Comparison of ENCODE assay signal across 8 cellular contexts in genomic region chr9:130701059-130702022, GRCh38. TPM values are rescaled to one million over a fixed set of nuclear protein-coding genes. Genes with fewer than 3 reads are reported as not detected.
DNase-seq lines count a peak whose midpoint lies in the region; ATAC-seq, FAIRE-seq and TF ChIP-seq lines count a peak whose summit lies in the region.

No MANE protein-coding gene starts in this region.

- no peak for FAIRE-seq in A549 (lab: Jason Lieb, UNC)

- no peak for TF ChIP-seq EP300 in A549 (IDR thresholded peaks at IDR 0.05)

- peaks cover 70% of the 10 kb centered on the region for H3K36me3 ChIP-seq in effector memory CD4-positive, alpha-beta T cell (ENCODE audit: control insufficient read depth, insufficient read depth, low read length)

- TF ChIP-seq CTCF in A549 (IDR thresholded peaks at IDR 0.05) (peak; percentile 87), mesothelial cell of epicardium (IDR thresholded peaks at IDR 0.05; ENCODE audit: unreplicated experiment) (peak; percentile 92)

- no peak overlapping the region for H3K4me2 ChIP-seq in A549

- H3K27ac Mint-ChIP-seq in mesothelial cell of epicardium, result peak overlapping the region; percentile 39

- H3K9me3 ChIP-seq in A549, result no peaks in the 10 kb centered on the region
- H3K9me3 ChIP-seq in effector memory CD4-positive, alpha-beta T cell (ENCODE audit: control insufficient read depth, low read length), result no peaks in the 10 kb centered on the region

- DNase-seq in A549 (ENCODE audit: low read depth in 1 of 2, low spot score in 1 of 2) (peak; percentile 71 to 74), NCI-H510A (lab: John Stamatoyannopoulos, UW) (peak; percentile 51), mesothelial cell of epicardium (ENCODE audit: low spot score in 2 of 2, unreplicated experiment in 2 of 2) (peak; percentile 74 to 89)
- peak; percentile 27 to 55 for DNase-seq in activated CD8-positive, alpha-beta memory T cell treated with anti-CD3 and anti-CD28 coated beads for 1 hour (ENCODE audit: extremely low read depth in 1 of 2, low read depth in 1 of 2)
- peak; percentile 37 to 57 (median 40) for DNase-seq in effector memory CD4-positive, alpha-beta T cell
- DNase-seq in stimulated activated CD8-positive, alpha-beta memory T cell treated with anti-CD3 and anti-CD28 coated beads, Interleukin-4, amount 100 ng/mL, for 24 hours (ENCODE audit: low read depth), result peak; percentile 52

- peak; percentile 50 to 57; a peak in 4 of 5 replicates for TF ChIP-seq RAD21 in A549 (conservative IDR thresholded peaks at IDR 0.05 in 1 of 2, IDR thresholded peaks at IDR 0.05 in 1 of 2)

- H3K27me3 ChIP-seq in effector memory CD4-positive, alpha-beta T cell (replicated peaks; ENCODE audit: control insufficient read depth, insufficient read depth, low read length, poor library complexity, severe bottlenecking), result no peaks in the 10 kb centered on the region

- no peak overlapping the region for H3K27ac ChIP-seq in A549
- H3K27ac ChIP-seq in effector memory CD4-positive, alpha-beta T cell (ENCODE audit: insufficient read depth, low read length, poor library complexity, severe bottlenecking), result no peak overlapping the region

- CTCF ChIA-PET in A549 (lab: Yijun Ruan, JAX), result interaction anchor here (0.6 to 10.8 kb wide), 47 partner anchors 9 to 458 kb away, joined by 3 to 102 read pairs (median 5); partner anchors contain the start of gene EXOSC2

- peaks cover 19% of the 10 kb centered on the region for H3K4me1 Mint-ChIP-seq in mesothelial cell of epicardium

- TF ChIP-seq POLR2A in A549 (IDR thresholded peaks at IDR 0.05; ENCODE audit: low read length), result no peak

- H3K4me3 Mint-ChIP-seq in mesothelial cell of epicardium, result no peak overlapping the region

- no peak overlapping the region for H3K4me3 ChIP-seq in A549
- H3K4me3 ChIP-seq in effector memory CD4-positive, alpha-beta T cell (ENCODE audit: insufficient read depth, low read depth, low read length, poor library complexity, severe bottlenecking), result no peak overlapping the region

- ATAC-seq in A549 (peak; percentile 94 to 98), GM18907 (IDR thresholded peaks at IDR 0.05; ENCODE audit: unreplicated experiment) (peak; percentile 56), GM21619 (IDR thresholded peaks at IDR 0.05; ENCODE audit: unreplicated experiment) (no peak)

- no peaks in the 10 kb centered on the region for H3K27me3 Mint-ChIP-seq in mesothelial cell of epicardium (ENCODE audit: low read depth)

- no peaks in the 10 kb centered on the region for H3K9me3 Mint-ChIP-seq in mesothelial cell of epicardium

- 60% methylated on average over 12 of the region's 13 CpGs for WGBS in A549 (ENCODE audit: missing lambda C conversion rate)

- POLR2A ChIA-PET in A549 (lab: Yijun Ruan, JAX), result interaction anchor here (1.4 to 2.7 kb wide), 2 partner anchors 8 to 11 kb away, joined by 3 to 8 read pairs; partner anchors contain the start of gene EXOSC2

- peaks cover 43% of the 10 kb centered on the region for H3K36me3 Mint-ChIP-seq in mesothelial cell of epicardium

- no peaks in the 10 kb centered on the region for H3K4me1 ChIP-seq in A549
- no peaks in the 10 kb centered on the region for H3K4me1 ChIP-seq in effector memory CD4-positive, alpha-beta T cell (ENCODE audit: control insufficient read depth, insufficient read depth, low read length, poor library complexity, severe bottlenecking)

TF ChIP-seq in A549, 52 proteins besides CTCF, POLR2A, EP300 and RAD21:
- TF ChIP-seq SMC3 (IDR thresholded peaks at IDR 0.05) (peak; percentile 34; the same call in 1 of the 3 replicates), ELK1 (IDR thresholded peaks at IDR 0.05; ENCODE audit: low read depth, low read length) (no peak), KDM1A (IDR thresholded peaks at IDR 0.05; ENCODE audit: low read depth) (no peak), TFCP2L1 (CRISPR knock-in tag; IDR thresholded peaks at IDR 0.05) (0 out of 2 replicates have a peak, but pooled peaks have one; percentile 17)

RNA-seq across cellular contexts. Expression of gene EXOSC2, which starts 7.8 kb away (rescaled TPM):
- polyA plus RNA-seq in A549 (2011; rRNA removed) (76.1 and 96.8 TPM in 2 replicates), A549 (2017; fragmentation: RNase III; extraction: RNeasy Plus Mini Kit Qiagen cat#74134 plus additional on column Dnase treatment) (97.9 to 111 TPM (median 101 TPM) in 3 replicates)
- 59.6 and 61.4 TPM in 2 replicates for polyA plus RNA-seq in A549 (2012; cell fraction: cytosol; rRNA removed)
- polyA plus RNA-seq in A549 (2012; cell fraction: nucleus; rRNA removed), result 43.5 and 62.0 TPM in 2 replicates
- polyA minus RNA-seq in A549 (2011; rRNA and poly(A)+ RNA removed), result 45.1 and 62.3 TPM in 2 replicates
- 52.8 to 56.2 TPM (median 54.4 TPM) in 3 replicates for total RNA-seq in mesothelial cell of epicardium

RNA-seq across cellular contexts. Expression of gene PRDM12, which starts 36.9 kb away (rescaled TPM):
- polyA plus RNA-seq in A549 (2011; rRNA removed), result 0.09 and 0.17 TPM in 2 replicates
- 0.05 and 0.14 TPM in 2 replicates for polyA plus RNA-seq in A549 (2012; cell fraction: cytosol; rRNA removed)
- polyA plus RNA-seq in A549 (2012; cell fraction: nucleus; rRNA removed), result 0.10 and 0.17 TPM in 2 replicates
- polyA plus RNA-seq in A549 (2017; fragmentation: RNase III; extraction: RNeasy Plus Mini Kit Qiagen cat#74134 plus additional on column Dnase treatment), result 0.10 to 0.17 TPM (median 0.13 TPM) in 3 replicates
- polyA minus RNA-seq in A549 (2011; rRNA and poly(A)+ RNA removed), result 0.08 and 0.10 TPM in 2 replicates
- 0.11 TPM in 1 of 3 replicates, not detected in the others for total RNA-seq in mesothelial cell of epicardium
